ENCODE assay signal across 22 cellular contexts in the genomic region with DNA sequence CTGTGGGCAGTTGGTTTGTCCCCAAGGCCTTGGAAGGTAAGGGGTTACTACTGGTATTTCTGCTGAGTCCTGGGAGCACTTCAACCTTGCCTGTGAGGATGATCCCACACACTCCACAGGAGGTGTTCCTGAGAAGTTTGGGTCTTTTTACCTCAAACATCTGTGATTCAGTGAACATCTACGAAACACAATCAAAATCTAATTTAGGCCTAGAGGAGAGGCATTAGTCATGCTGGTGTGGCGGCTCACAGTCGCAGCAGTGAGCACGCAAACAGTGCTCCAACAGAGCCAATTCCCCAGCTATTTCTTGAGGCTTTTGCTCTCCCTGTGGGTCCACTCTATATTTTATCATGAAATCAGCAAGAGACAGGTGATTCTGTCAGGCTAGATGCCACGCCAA.
A peak's percentile ranks its signal among the peaks of the same experiment; 100 is the strongest.
DNase-seq lines count a peak whose midpoint lies in the region; ATAC-seq and TF ChIP-seq lines count a peak whose summit lies in the region.
"Had no signal": no experiment of that assay in that cellular context is flagged by ENCODE, and none has a peak within 500 bp of the region (broad histone marks: within the 10 kb centered on the region; RNA-seq: fewer than 3 reads in every experiment).

No MANE protein-coding gene starts in this region.

- H3K9ac ChIP-seq in PC-3 (ENCODE audit: low read length): peak overlapping the region; percentile 73
- H3K9ac ChIP-seq: KMS-11, parathyroid adenoma had no signal

- DNase-seq in Daoy (ENCODE audit: low read depth) (peak; percentile 94), PC-3 (peak; percentile 63), brain microvascular endothelial cell (peak; percentile 72), osteoblast (ENCODE audit: insufficient read length, low spot score, missing footprints) (peak; percentile 75)
- DNase-seq in stimulated activated naive CD8-positive, alpha-beta T cell treated with anti-CD3 and anti-CD28 coated beads, Interleukin-15, amount 100 ng/mL, for 72 hours: no peak
- DNase-seq: activated B cell treated with CpG ODN at 0.5 μM for 24 hours, aorta, C1 segment of cervical spinal cord, DMS 273 treated with DMSO at 0.1 percent for 48 hours, left ventricle myocardium inferior, NCI-H1417, NCI-H2171 treated with DMSO at 0.1 percent for 48 hours, T-helper 1 cell, tibial artery had no signal

- H3F3A ChIP-seq in PC-3 (ENCODE audit: low read length, unreplicated experiment): no peaks in the 10 kb centered on the region

- H2AFZ ChIP-seq in PC-3 (ENCODE audit: low read length) (peak overlapping the region; percentile 32; the same call in 1 of the 2 replicates), osteoblast (ENCODE audit: low read length) (peak overlapping the region; percentile 11)
- H2AFZ ChIP-seq: parathyroid adenoma had no signal

- intact Hi-C loops in PC-3 (cut with micrococcal nuclease): loop anchor here (5.0 kb wide), 1 partner anchor 60 kb away; no protein-coding TSS in a partner anchor

- H3K36me3 ChIP-seq in PC-3 (ENCODE audit: low read depth, low read length) (no peaks in the 10 kb centered on the region), brain microvascular endothelial cell (replicated peaks) (no peaks in the 10 kb centered on the region), osteoblast (ENCODE audit: insufficient read depth, low read length) (no peaks in the 10 kb centered on the region)
- H3K36me3 ChIP-seq: left ventricle myocardium inferior had no signal

- BruUV-seq in PC-3 (replicated peaks; lab: Mats Ljungman, UMichigan): no TSS peak

- no peaks in the 10 kb centered on the region for H3K27me3 ChIP-seq in PC-3 (ENCODE audit: low read length)
- no peaks in the 10 kb centered on the region for H3K27me3 ChIP-seq in brain microvascular endothelial cell (replicated peaks)
- no peaks in the 10 kb centered on the region for H3K27me3 ChIP-seq in osteoblast (ENCODE audit: insufficient read depth, low read length)
- H3K27me3 ChIP-seq: tibial artery had no signal

- CTCF ChIA-PET in PC-3 (lab: Charles Lee): no interaction called here

- POLR2A ChIA-PET in PC-3 (lab: Charles Lee; ENCODE audit: unreplicated experiment): interaction anchor here (0.7 kb wide), 1 partner anchor 14 kb away, joined by 10 read pairs; no protein-coding TSS in a partner anchor

- H3K4me1 ChIP-seq in PC-3 (ENCODE audit: insufficient read depth, low read length) (peaks cover 36% of the 10 kb centered on the region), osteoblast (ENCODE audit: insufficient read depth, low read length) (peaks cover 30% of the 10 kb centered on the region)
- H3K4me1 ChIP-seq: left ventricle myocardium inferior, parathyroid adenoma, tibial artery had no signal

- H3K4me2 ChIP-seq in PC-3 (ENCODE audit: low read length) (peak overlapping the region; percentile 43), osteoblast (ENCODE audit: insufficient read depth, low read length) (no peak overlapping the region)
- H3K4me2 ChIP-seq: KMS-11 had no signal

- H4K20me1 ChIP-seq in PC-3 (ENCODE audit: low read length): no peaks in the 10 kb centered on the region
- H4K20me1 ChIP-seq in osteoblast (ENCODE audit: insufficient read depth, low read length): no peaks in the 10 kb centered on the region

- H3K79me2 ChIP-seq in PC-3 (ENCODE audit: low read length): no peaks in the 10 kb centered on the region
- no peaks in the 10 kb centered on the region for H3K79me2 ChIP-seq in osteoblast (ENCODE audit: insufficient read depth, low read length)
- H3K79me2 ChIP-seq: parathyroid adenoma had no signal

- no peaks in the 10 kb centered on the region for H3K4me1 Mint-ChIP-seq in stimulated activated naive CD8-positive, alpha-beta T cell treated with anti-CD3 and anti-CD28 coated beads, Interleukin-15, amount 100 ng/mL, for 72 hours
- H3K4me1 Mint-ChIP-seq: activated B cell treated with CpG ODN at 0.5 μM for 24 hours had no signal

- H3K4me3 Mint-ChIP-seq in stimulated activated naive CD8-positive, alpha-beta T cell treated with anti-CD3 and anti-CD28 coated beads, Interleukin-15, amount 100 ng/mL, for 72 hours: no peak overlapping the region
- H3K4me3 Mint-ChIP-seq: activated B cell treated with CpG ODN at 0.5 μM for 24 hours had no signal

- peak overlapping the region; percentile 95 for H3K27ac ChIP-seq in PC-3 (ENCODE audit: low read length)
- H3K27ac ChIP-seq in brain microvascular endothelial cell: peak overlapping the region; percentile 78
- peak overlapping the region; percentile 72 for H3K27ac ChIP-seq in osteoblast (ENCODE audit: low read depth, low read length)
- H3K27ac ChIP-seq: HL-60, KMS-11, left ventricle myocardium inferior, parathyroid adenoma, RWPE1, skin epidermis, tibial artery had no signal

- in situ Hi-C loops in brain microvascular endothelial cell (cut with HindIII; ENCODE audit: low pct_ligation_motif_present, low sequenced_read_pairs): no loop called here

- ATAC-seq in PC-3 (peak; percentile 47), GM19467 (IDR thresholded peaks at IDR 0.05; ENCODE audit: unreplicated experiment) (no peak), HG03139 (IDR thresholded peaks at IDR 0.05; ENCODE audit: unreplicated experiment) (no peak), GM21381 (IDR thresholded peaks at IDR 0.05; ENCODE audit: unreplicated experiment) (no peak)
- ATAC-seq in stimulated activated naive CD8-positive, alpha-beta T cell treated with anti-CD3 and anti-CD28 coated beads, Interleukin-15, amount 100 ng/mL, for 72 hours: no peak

- H3K9me3 Mint-ChIP-seq in stimulated activated naive CD8-positive, alpha-beta T cell treated with anti-CD3 and anti-CD28 coated beads, Interleukin-15, amount 100 ng/mL, for 72 hours: no peaks in the 10 kb centered on the region
- H3K9me3 Mint-ChIP-seq: activated B cell treated with CpG ODN at 0.5 μM for 24 hours had no signal

- H3K4me3 ChIP-seq in PC-3 (ENCODE audit: low read length) (no peak overlapping the region), brain microvascular endothelial cell (ENCODE audit: low read depth, low read length) (no peak overlapping the region), osteoblast (ENCODE audit: insufficient read depth, low read length) (no peak overlapping the region)
- H3K4me3 ChIP-seq: left ventricle myocardium inferior, skin epidermis, tibial artery had no signal

- H3K9me2 ChIP-seq in PC-3 (replicated peaks; ENCODE audit: low read length): 0 out of 2 replicates have a peak, but pooled peaks cover 5% of the 10 kb centered on the region

- H3K9me3 ChIP-seq in PC-3 (ENCODE audit: low read length) (no peaks in the 10 kb centered on the region), osteoblast (ENCODE audit: low read depth, low read length) (no peaks in the 10 kb centered on the region)
- H3K9me3 ChIP-seq: left ventricle myocardium inferior, tibial artery had no signal

- H3K27ac Mint-ChIP-seq in stimulated activated naive CD8-positive, alpha-beta T cell treated with anti-CD3 and anti-CD28 coated beads, Interleukin-15, amount 100 ng/mL, for 72 hours: no peak overlapping the region
- H3K27ac Mint-ChIP-seq: activated B cell treated with CpG ODN at 0.5 μM for 24 hours had no signal

- H3K27me3 Mint-ChIP-seq in stimulated activated naive CD8-positive, alpha-beta T cell treated with anti-CD3 and anti-CD28 coated beads, Interleukin-15, amount 100 ng/mL, for 72 hours: peaks cover 22% of the 10 kb centered on the region

- TF ChIP-seq CTCF in PC-3 (conservative IDR thresholded peaks at IDR 0.05; ENCODE audit: low read depth, low read length) (no peak), brain microvascular endothelial cell (IDR thresholded peaks at IDR 0.05; ENCODE audit: low read depth, low read length, missing control alignments) (no peak), osteoblast (IDR thresholded peaks at IDR 0.05; ENCODE audit: extremely low read depth, low read depth, low read length) (no peak)

Comparison
In these comparisons a context has a peak if more than half of its experiments do, and no peak if none do; other contexts are left out.
1. DNase-seq: peak in Daoy (single experiment), PC-3 (single experiment), brain microvascular endothelial cell (single experiment) and osteoblast (single experiment); none in stimulated activated naive CD8-positive, alpha-beta T cell treated with anti-CD3 and anti-CD28 coated beads, Interleukin-15, amount 100 ng/mL, for 72 hours (0 of 2).
2. Peak in every context shown above with its lines, with median percentiles within 50 percentile points of each other: H3K27ac ChIP-seq.